ENCODE assay signal across 15 cellular contexts in the genomic region with DNA sequence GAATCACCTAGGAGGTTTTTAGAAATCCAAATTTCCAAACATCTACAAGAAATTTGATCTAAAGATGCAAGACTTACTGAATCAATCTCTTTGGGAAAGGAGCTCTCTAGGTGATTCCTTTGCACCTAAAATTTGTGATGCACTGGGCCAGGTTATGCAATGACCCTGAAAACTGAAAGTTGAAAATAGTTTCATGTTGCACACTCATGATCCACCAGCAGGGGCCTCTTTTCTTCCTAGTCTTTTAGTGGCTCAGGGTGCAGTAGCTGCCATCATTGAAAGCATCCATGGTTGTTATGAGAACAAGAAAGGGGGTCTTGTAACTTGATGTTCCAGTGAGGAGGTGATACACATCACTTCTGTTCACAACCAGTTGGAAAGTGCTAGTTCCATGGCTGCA.
DNase-seq lines count a peak whose midpoint lies in the region; ATAC-seq and TF ChIP-seq lines count a peak whose summit lies in the region.
"Had no signal": no experiment of that assay in that cellular context is flagged by ENCODE, and none has a peak within 500 bp of the region (broad histone marks: within the 10 kb centered on the region; RNA-seq: fewer than 3 reads in every experiment).

No MANE protein-coding gene starts in this region.

- no peak overlapping the region for H3K4me3 Mint-ChIP-seq in CD14-positive monocyte
- H3K4me3 Mint-ChIP-seq: CD4-positive, CD25-positive, alpha-beta regulatory T cell; IgD-negative memory B cell; memory B cell had no signal

- H3K9me2 ChIP-seq in MM.1S (replicated peaks; ENCODE audit: insufficient read depth, low read length), result no peaks in the 10 kb centered on the region

- peaks cover 5% of the 10 kb centered on the region for H3K4me1 Mint-ChIP-seq in CD14-positive monocyte
- H3K4me1 Mint-ChIP-seq: CD4-positive, CD25-positive, alpha-beta regulatory T cell had no signal

- H3K27me3 ChIP-seq in MM.1S (replicated peaks; ENCODE audit: insufficient read depth, low read length), result no peaks in the 10 kb centered on the region
- no peaks in the 10 kb centered on the region for H3K27me3 ChIP-seq in fibroblast of lung (ENCODE audit: control insufficient read depth, insufficient read depth, low read length)
- H3K27me3 ChIP-seq in suprapubic skin, result no peaks in the 10 kb centered on the region
- H3K27me3 ChIP-seq: gastrocnemius medialis had no signal

- TF ChIP-seq POLR2A in suprapubic skin (IDR thresholded peaks at IDR 0.05), result no peak

- no peak overlapping the region for H3K27ac ChIP-seq in MM.1S (ENCODE audit: low read length)
- no peak overlapping the region for H3K27ac ChIP-seq in fibroblast of lung (ENCODE audit: insufficient read depth, low read length)
- no peak overlapping the region for H3K27ac ChIP-seq in suprapubic skin
- H3K27ac ChIP-seq: gastrocnemius medialis had no signal

- TF ChIP-seq CTCF in CD14-positive monocyte (IDR thresholded peaks at IDR 0.05) (peak; percentile 21), MM.1S (IDR thresholded peaks at IDR 0.05; ENCODE audit: low read length) (peak; percentile 19), fibroblast of lung (conservative IDR thresholded peaks at IDR 0.05 in 1 of 2, IDR thresholded peaks at IDR 0.05 in 1 of 2; ENCODE audit: low read depth in 1 of 2, low read length in 2 of 2) (peak; percentile 14 to 32), suprapubic skin (IDR thresholded peaks at IDR 0.05) (no peak)

- H3K27me3 Mint-ChIP-seq in CD14-positive monocyte (ENCODE audit: low read depth in 3 of 3), result peaks cover 0 to 6% (median 1%) of the 10 kb centered on the region in 3 donors
- H3K27me3 Mint-ChIP-seq: CD4-positive, CD25-positive, alpha-beta regulatory T cell; IgD-negative memory B cell; memory B cell had no signal

- no peak overlapping the region for H3K27ac Mint-ChIP-seq in CD14-positive monocyte
- H3K27ac Mint-ChIP-seq: CD4-positive, CD25-positive, alpha-beta regulatory T cell; IgD-negative memory B cell; memory B cell had no signal

- H3K9me3 ChIP-seq in MM.1S (replicated peaks; ENCODE audit: insufficient read depth, low read length) (no peaks in the 10 kb centered on the region), fibroblast of lung (ENCODE audit: control insufficient read depth, insufficient read depth, low read depth, low read length) (no peaks in the 10 kb centered on the region), suprapubic skin (no peaks in the 10 kb centered on the region)
- H3K9me3 ChIP-seq: gastrocnemius medialis had no signal

- H4K20me1 ChIP-seq in MM.1S (ENCODE audit: insufficient read depth, low read length) (no peaks in the 10 kb centered on the region), fibroblast of lung (ENCODE audit: control insufficient read depth, extremely low read depth, insufficient read depth, low read length) (no peaks in the 10 kb centered on the region)

- H2AFZ ChIP-seq in MM.1S (ENCODE audit: low read length) (no peak overlapping the region), fibroblast of lung (ENCODE audit: low read length) (no peak overlapping the region)

- no peak overlapping the region for H3K9ac ChIP-seq in MM.1S (ENCODE audit: low read length)
- no peak overlapping the region for H3K9ac ChIP-seq in fibroblast of lung (ENCODE audit: insufficient read depth, low read length)

- peak; percentile 55 for ATAC-seq in GM21576 (IDR thresholded peaks at IDR 0.05; ENCODE audit: unreplicated experiment)
- ATAC-seq in HG03280 (IDR thresholded peaks at IDR 0.05; ENCODE audit: unreplicated experiment), result no peak
- ATAC-seq: gastrocnemius medialis had no signal

- H3K4me1 ChIP-seq in MM.1S (ENCODE audit: low read length), result no peaks in the 10 kb centered on the region
- H3K4me1 ChIP-seq in fibroblast of lung (ENCODE audit: control insufficient read depth, extremely low read depth, insufficient read depth, low read length), result no peaks in the 10 kb centered on the region
- H3K4me1 ChIP-seq in suprapubic skin, result no peaks in the 10 kb centered on the region
- H3K4me1 ChIP-seq: gastrocnemius medialis had no signal

- H3K4me2 ChIP-seq in MM.1S (ENCODE audit: low read depth, low read length) (no peak overlapping the region), fibroblast of lung (ENCODE audit: extremely low read depth, insufficient read depth, low read length) (no peak overlapping the region)

- H3K79me2 ChIP-seq in MM.1S (ENCODE audit: low read length) (no peaks in the 10 kb centered on the region), fibroblast of lung (ENCODE audit: control insufficient read depth, insufficient read depth, low read length) (no peaks in the 10 kb centered on the region)

- H3K4me3 ChIP-seq in MM.1S (ENCODE audit: low read length), result no peak overlapping the region
- H3K4me3 ChIP-seq in fibroblast of lung (replicated peaks in 1 of 4; ENCODE audit: control extremely low read depth in 1 of 4, insufficient read depth in 1 of 4, low read depth in 3 of 4, low read length in 4 of 4), result no peak overlapping the region
- no peak overlapping the region for H3K4me3 ChIP-seq in suprapubic skin
- H3K4me3 ChIP-seq: gastrocnemius medialis had no signal

- DNase-seq in CD14-positive monocyte (ENCODE audit: low spot score) (no peak), MM.1S (no peak), fibroblast of lung (ENCODE audit: low read depth in 2 of 2) (no peak), suprapubic skin (ENCODE audit: low spot score in 2 of 2) (no peak), retina (no peak)
- DNase-seq in central memory CD4-positive, alpha-beta T cell, result no peak
- DNase-seq: activated T-cell treated with anti-CD3 and anti-CD28 coated beads, Interleukin-2, amount 50 U/mL, for 48 hours; caudate nucleus; CD4-positive, CD25-positive, alpha-beta regulatory T cell; gastrocnemius medialis; NCI-H524 treated with DMSO at 0.1 percent for 48 hours had no signal

- no peak for TF ChIP-seq EP300 in suprapubic skin (IDR thresholded peaks at IDR 0.05)

- intact Hi-C loops in CD14-positive monocyte (cut with micrococcal nuclease), result no loop called here

- no peaks in the 10 kb centered on the region for H3K36me3 ChIP-seq in MM.1S (replicated peaks; ENCODE audit: insufficient read depth, low read length)
- no peaks in the 10 kb centered on the region for H3K36me3 ChIP-seq in fibroblast of lung (ENCODE audit: control insufficient read depth, insufficient read depth, low read length)
- H3K36me3 ChIP-seq in suprapubic skin, result no peaks in the 10 kb centered on the region
- H3K36me3 ChIP-seq: gastrocnemius medialis had no signal

- H3K9me3 Mint-ChIP-seq in CD14-positive monocyte, result peaks cover 0 to 6% (median 0%) of the 10 kb centered on the region in 7 donors
- H3K9me3 Mint-ChIP-seq: IgD-negative memory B cell, memory B cell had no signal

- no peaks in the 10 kb centered on the region for H3K36me3 Mint-ChIP-seq in CD14-positive monocyte
- H3K36me3 Mint-ChIP-seq: CD4-positive, CD25-positive, alpha-beta regulatory T cell; memory B cell had no signal

- no peaks in the 10 kb centered on the region for H3F3A ChIP-seq in MM.1S (ENCODE audit: insufficient read depth, low read length)

Comparison
In these comparisons a context has a peak if more than half of its experiments do, and no peak if none do; other contexts are left out.
1. CTCF ChIP-seq: peak in CD14-positive monocyte (single experiment), MM.1S (single experiment) and fibroblast of lung (2 of 2); none in suprapubic skin (0 of 2).